8 cellular contexts compared by ENCODE assay signal in the genomic region with DNA sequence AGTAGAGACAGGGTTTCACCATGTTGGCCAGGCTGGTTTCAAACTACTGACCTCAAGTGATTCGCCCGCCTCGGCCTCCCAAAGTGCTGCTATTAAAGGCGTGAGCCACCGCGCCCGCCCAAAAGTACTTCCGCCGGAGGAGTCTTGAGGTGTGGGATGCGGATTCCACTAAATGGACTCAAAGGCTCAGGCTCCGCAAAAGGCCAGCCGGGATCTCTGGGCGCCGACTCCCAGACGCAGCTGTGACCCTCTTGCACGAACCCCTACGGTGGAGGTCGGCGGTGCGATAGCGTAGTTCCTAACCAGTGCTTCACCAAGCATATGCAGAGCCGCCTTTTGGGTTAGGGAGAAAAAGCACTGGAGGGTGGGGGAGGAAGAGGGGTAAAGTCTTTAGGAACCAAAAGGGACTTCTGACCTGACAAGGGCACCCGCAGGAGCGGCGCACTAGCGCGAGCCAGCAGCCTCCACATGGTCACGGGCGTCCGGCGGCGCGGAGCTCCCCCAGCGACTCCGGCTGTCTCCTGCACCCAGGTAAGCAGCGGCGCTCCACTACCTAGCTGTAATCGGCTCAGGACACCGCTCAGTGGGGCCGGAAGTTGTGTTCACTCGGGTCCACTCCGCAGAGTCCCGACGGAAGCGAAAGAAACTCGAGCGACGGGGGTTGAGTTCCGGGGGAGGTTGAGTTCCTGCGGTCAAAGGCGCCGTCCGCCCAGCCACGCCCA. TPM values are rescaled to one million over a fixed set of nuclear protein-coding genes. Genes with fewer than 3 reads are reported as not detected.
A peak's percentile ranks its signal among the peaks of the same experiment; 100 is the strongest.
DNase-seq lines count a peak whose midpoint lies in the region; ATAC-seq and TF ChIP-seq lines count a peak whose summit lies in the region.

MRPL16 (minus strand) TSS at position 590 of the 722 bp plus-strand sequence; CDS start at position 470, 120 bp downstream.

- peak; percentile 98 for ATAC-seq in activated T-helper 17 cell treated with anti-CD3 and anti-CD28 coated beads, Interleukin-2, amount 50 U/mL, for 72 hours (replicated peaks)

- H3K4me1 Mint-ChIP-seq in activated T-helper 17 cell treated with anti-CD3 and anti-CD28 coated beads, Interleukin-2, amount 50 U/mL, for 72 hours = no peaks in the 10 kb centered on the region
- H3K4me1 Mint-ChIP-seq in nephron = peaks cover 8% of the 10 kb centered on the region
- H3K4me1 Mint-ChIP-seq in stimulated activated naive CD8-positive, alpha-beta T cell treated with anti-CD3 and anti-CD28 coated beads, Interleukin-15, Interleukin-2, amounts not matched to agents 100 ng/mL and 50 ng/mL, for 24 hours (ENCODE audit: low read depth) = peaks cover 18% of the 10 kb centered on the region

- no peaks in the 10 kb centered on the region for H3K9me3 Mint-ChIP-seq in activated T-helper 17 cell treated with anti-CD3 and anti-CD28 coated beads, Interleukin-2, amount 50 U/mL, for 72 hours
- H3K9me3 Mint-ChIP-seq in nephron = no peaks in the 10 kb centered on the region
- H3K9me3 Mint-ChIP-seq in stimulated activated naive CD8-positive, alpha-beta T cell treated with anti-CD3 and anti-CD28 coated beads, Interleukin-15, Interleukin-2, amounts not matched to agents 100 ng/mL and 50 ng/mL, for 24 hours = peaks cover 5% of the 10 kb centered on the region

- H3K36me3 Mint-ChIP-seq in activated T-helper 17 cell treated with anti-CD3 and anti-CD28 coated beads, Interleukin-2, amount 50 U/mL, for 72 hours (ENCODE audit: low read depth) = peaks cover 48% of the 10 kb centered on the region
- peaks cover 22% of the 10 kb centered on the region for H3K36me3 Mint-ChIP-seq in nephron (ENCODE audit: low read depth)
- peaks cover 20% of the 10 kb centered on the region for H3K36me3 Mint-ChIP-seq in stimulated activated naive CD8-positive, alpha-beta T cell treated with anti-CD3 and anti-CD28 coated beads, Interleukin-15, Interleukin-2, amounts not matched to agents 100 ng/mL and 50 ng/mL, for 24 hours (ENCODE audit: low read depth)

- H3K27ac Mint-ChIP-seq in activated T-helper 17 cell treated with anti-CD3 and anti-CD28 coated beads, Interleukin-2, amount 50 U/mL, for 72 hours = peak within 1 kb of the TSS; percentile 88
- peak within 1 kb of the TSS; percentile 77 to 94 (median 89) for H3K27ac Mint-ChIP-seq in nephron
- peak within 1 kb of the TSS; percentile 89 for H3K27ac Mint-ChIP-seq in stimulated activated naive CD8-positive, alpha-beta T cell treated with anti-CD3 and anti-CD28 coated beads, Interleukin-15, Interleukin-2, amounts not matched to agents 100 ng/mL and 50 ng/mL, for 24 hours

- DNase-seq in ELF-1 (ENCODE audit: low read depth, low spot score) = peak; percentile 95
- DNase-seq in GOT3 (lab: John Stamatoyannopoulos, UW) = peak; percentile 37
- peak; percentile 93 for DNase-seq in RPMI8226
- DNase-seq in fibroblast of pulmonary artery (ENCODE audit: low read depth) = peak; percentile 91

- peak; percentile 18; the same call in 1 of the 2 replicates for TF ChIP-seq CTCF in LNCAP (IDR thresholded peaks at IDR 0.05)
- no peak for TF ChIP-seq CTCF in fibroblast of pulmonary artery (IDR thresholded peaks at IDR 0.05; ENCODE audit: low read length, missing control alignments)
- TF ChIP-seq CTCF in nephron (IDR thresholded peaks at IDR 0.05; ENCODE audit: unreplicated experiment in 3 of 3) = no peak

- no peaks in the 10 kb centered on the region for H3K27me3 Mint-ChIP-seq in activated T-helper 17 cell treated with anti-CD3 and anti-CD28 coated beads, Interleukin-2, amount 50 U/mL, for 72 hours
- H3K27me3 Mint-ChIP-seq in nephron (ENCODE audit: low read depth) = peaks cover 8% of the 10 kb centered on the region
- H3K27me3 Mint-ChIP-seq in stimulated activated naive CD8-positive, alpha-beta T cell treated with anti-CD3 and anti-CD28 coated beads, Interleukin-15, Interleukin-2, amounts not matched to agents 100 ng/mL and 50 ng/mL, for 24 hours = no peaks in the 10 kb centered on the region

- H3K4me3 ChIP-seq in fibroblast of pulmonary artery (replicated peaks; ENCODE audit: low read depth, low read length) = peak within 1 kb of the TSS; percentile 86

- peak within 1 kb of the TSS; percentile 89 for H3K4me3 Mint-ChIP-seq in activated T-helper 17 cell treated with anti-CD3 and anti-CD28 coated beads, Interleukin-2, amount 50 U/mL, for 72 hours
- peak within 1 kb of the TSS; percentile 95 to 97 (median 96) for H3K4me3 Mint-ChIP-seq in nephron
- H3K4me3 Mint-ChIP-seq in stimulated activated naive CD8-positive, alpha-beta T cell treated with anti-CD3 and anti-CD28 coated beads, Interleukin-15, Interleukin-2, amounts not matched to agents 100 ng/mL and 50 ng/mL, for 24 hours = peak within 1 kb of the TSS; percentile 94

RNA-seq across cellular contexts. Expression of gene MRPL16, which starts in this region (rescaled TPM):
- total RNA-seq in activated T-helper 17 cell treated with anti-CD3 and anti-CD28 coated beads, Interleukin-2, amount 50 U/mL, for 72 hours = 10 to 100 TPM; 51.2 to 92.8 TPM

Comparison
In these comparisons a context has a peak if more than half of its experiments do, and no peak if none do; other contexts are left out.
1. Peak in every context shown above with its lines: DNase-seq, ATAC-seq and H3K4me3 ChIP-seq.
2. DNase-seq: peak in every context shown above with its lines; median percentile 95 in ELF-1; 93 in RPMI8226; 91 in fibroblast of pulmonary artery; 37 in GOT3.